ENCODE assay signal across 20 cellular contexts in the genomic region with DNA sequence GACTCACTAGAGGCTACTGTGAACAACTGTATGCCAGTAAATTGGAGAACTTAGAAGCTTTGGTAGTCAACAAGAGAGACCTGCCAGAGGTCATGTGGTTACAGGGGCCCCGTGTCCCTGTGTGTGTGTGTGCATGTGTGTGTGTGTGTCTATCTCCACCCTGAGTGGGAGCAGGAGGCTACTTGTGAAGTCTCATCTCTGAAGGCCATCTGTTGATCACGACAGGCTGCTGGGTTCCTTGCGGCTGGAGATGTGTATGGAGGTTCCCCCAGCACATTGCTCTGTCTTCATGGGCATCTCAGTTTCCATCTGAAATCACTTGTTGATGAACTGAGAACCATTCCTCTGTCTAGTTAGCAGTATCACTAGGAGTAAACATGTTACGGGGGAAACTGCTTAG. TPM values are rescaled to one million over a fixed set of nuclear protein-coding genes. Genes with fewer than 3 reads are reported as not detected.
DNase-seq lines count a peak whose midpoint lies in the region; ATAC-seq, FAIRE-seq and TF ChIP-seq lines count a peak whose summit lies in the region.
"Had no signal": no experiment of that assay in that cellular context is flagged by ENCODE, and none has a peak within 500 bp of the region (broad histone marks: within the 10 kb centered on the region; RNA-seq: fewer than 3 reads in every experiment).

No MANE protein-coding gene starts in this region.

- no peaks in the 10 kb centered on the region for H3K9me1 ChIP-seq in K562 (ENCODE audit: control insufficient read depth, insufficient read depth, low read length)

- no peak for TF ChIP-seq CTCF in CD8-positive, alpha-beta T cell (IDR thresholded peaks at IDR 0.05)
- no peak for TF ChIP-seq CTCF in K562 (IDR thresholded peaks at IDR 0.05 in 2 of 3, conservative IDR thresholded peaks at IDR 0.05 in 1 of 3; ENCODE audit: insufficient read depth in 2 of 3, low read depth in 1 of 3, low read length in 3 of 3)
- no peak for TF ChIP-seq CTCF in psoas muscle (IDR thresholded peaks at IDR 0.05)
- no peak for TF ChIP-seq CTCF in Peyer's patch (IDR thresholded peaks at IDR 0.05)

- no peak overlapping the region for H3K4me3 Mint-ChIP-seq in activated CD4-positive, alpha-beta T cell treated with anti-CD3 and anti-CD28 coated beads, Interleukin-2, amount 10 ng/mL, durations not matched to agents 24 days and 14 days
- H3K4me3 Mint-ChIP-seq in CD8-positive, alpha-beta T cell: no peak overlapping the region

- no peaks in the 10 kb centered on the region for H4K20me1 ChIP-seq in K562 (replicated peaks; ENCODE audit: control insufficient read depth, insufficient read depth, low read length)

- no peaks in the 10 kb centered on the region for H3K4me1 ChIP-seq in CD8-positive, alpha-beta T cell (ENCODE audit: insufficient read depth, low read length)
- H3K4me1 ChIP-seq in K562 (replicated peaks in 1 of 2; ENCODE audit: control insufficient read depth in 2 of 2, insufficient read depth in 2 of 2, low read length in 2 of 2) (no peaks in the 10 kb centered on the region), psoas muscle (peaks cover 4% of the 10 kb centered on the region), Peyer's patch (no peaks in the 10 kb centered on the region)
- H3K4me1 ChIP-seq: SJSA1 had no signal

- no peaks in the 10 kb centered on the region for H3K79me2 ChIP-seq in K562 (ENCODE audit: control insufficient read depth, insufficient read depth, low read length)

- no peak for TF ChIP-seq POLR2A in K562 (conservative IDR thresholded peaks at IDR 0.05)
- TF ChIP-seq POLR2A in Peyer's patch (IDR thresholded peaks at IDR 0.05): no peak

- no peak overlapping the region for H2AFZ ChIP-seq in K562 (ENCODE audit: low read depth, low read length)

- no peaks in the 10 kb centered on the region for H3K27me3 Mint-ChIP-seq in activated CD4-positive, alpha-beta T cell treated with anti-CD3 and anti-CD28 coated beads, Interleukin-2, amount 10 ng/mL, durations not matched to agents 24 days and 14 days
- no peaks in the 10 kb centered on the region for H3K27me3 Mint-ChIP-seq in CD8-positive, alpha-beta T cell (ENCODE audit: low read depth)

- no peaks in the 10 kb centered on the region for H3K27me3 ChIP-seq in CD8-positive, alpha-beta T cell (ENCODE audit: insufficient read depth, low read length)
- H3K27me3 ChIP-seq in K562 (ENCODE audit: control insufficient read depth in 2 of 2, insufficient read depth in 2 of 2, low read length in 2 of 2) (no peaks in the 10 kb centered on the region), psoas muscle (ENCODE audit: insufficient read depth in 3 of 3, low read length in 2 of 3) (no peaks in the 10 kb centered on the region), Peyer's patch (no peaks in the 10 kb centered on the region)
- H3K27me3 ChIP-seq: MG63, SJSA1 had no signal

- peaks cover 44% of the 10 kb centered on the region for H3K36me3 Mint-ChIP-seq in activated CD4-positive, alpha-beta T cell treated with anti-CD3 and anti-CD28 coated beads, Interleukin-2, amount 10 ng/mL, durations not matched to agents 24 days and 14 days (ENCODE audit: low read depth)
- H3K36me3 Mint-ChIP-seq in CD8-positive, alpha-beta T cell: peaks cover 85% of the 10 kb centered on the region

- CTCF ChIA-PET in CD8-positive, alpha-beta T cell (lab: Charles Lee): no interaction called here
- CTCF ChIA-PET in K562 (lab: Yijun Ruan, JAX; ENCODE audit: low intra/inter-chr PET ratio): no interaction called here

- in situ Hi-C loops in K562 (cut with MboI): no loop called here

- H3K4me1 Mint-ChIP-seq in activated CD4-positive, alpha-beta T cell treated with anti-CD3 and anti-CD28 coated beads, Interleukin-2, amount 10 ng/mL, durations not matched to agents 24 days and 14 days: peaks cover 2% of the 10 kb centered on the region
- H3K4me1 Mint-ChIP-seq in CD8-positive, alpha-beta T cell (ENCODE audit: low read depth): peaks cover 4% of the 10 kb centered on the region

- peak overlapping the region; percentile 2 for H3K27ac Mint-ChIP-seq in activated CD4-positive, alpha-beta T cell treated with anti-CD3 and anti-CD28 coated beads, Interleukin-2, amount 10 ng/mL, durations not matched to agents 24 days and 14 days
- H3K27ac Mint-ChIP-seq in CD8-positive, alpha-beta T cell: peak overlapping the region; percentile 64

- DNase-seq in activated CD4-positive, alpha-beta T cell treated with anti-CD3 and anti-CD28 coated beads, Interleukin-2, amount 10 ng/mL, durations not matched to agents 24 days and 14 days: no peak
- DNase-seq in activated CD4-positive, alpha-beta T cell treated with anti-CD3 and anti-CD28 coated beads for 4 hours: no peak
- no peak for DNase-seq in CD8-positive, alpha-beta T cell
- DNase-seq in K562 (ENCODE audit: extremely low read depth in 1 of 4, low spot score in 3 of 4) (peak; percentile 5 to 26 (median 18)), psoas muscle (no peak), NCI-H2196 treated with DMSO at 0.1 percent for 48 hours (lab: John Stamatoyannopoulos, UW; ENCODE audit: unreplicated experiment) (no peak), Peyer's patch (no peak)
- DNase-seq: DMS79 treated with DMSO at 0.1 percent for 48 hours; MG63; NCI-H1048; NCI-H1417 treated with DMSO at 0.1 percent for 48 hours; NCI-H187 treated with DMSO at 0.1 percent for 48 hours; NCI-H2107; NK-92 treated with Interleukin-12 subunit alpha and Interleukin-12 subunit beta, amount 100 ng/mL, for 24 hours had no signal

- H3K4me3 ChIP-seq in CD8-positive, alpha-beta T cell (ENCODE audit: low read depth, low read length): no peak overlapping the region
- H3K4me3 ChIP-seq in K562: no peak overlapping the region
- no peak overlapping the region for H3K4me3 ChIP-seq in psoas muscle
- H3K4me3 ChIP-seq in Peyer's patch: no peak overlapping the region
- H3K4me3 ChIP-seq: MG63, SJSA1 had no signal

- no peaks in the 10 kb centered on the region for H3K9me3 ChIP-seq in CD8-positive, alpha-beta T cell (ENCODE audit: low read length)
- H3K9me3 ChIP-seq in K562 (replicated peaks; ENCODE audit: control insufficient read depth, insufficient read depth, low read depth, low read length) (no peaks in the 10 kb centered on the region; the same call in 1 of the 2 replicates), psoas muscle (no peaks in the 10 kb centered on the region), Peyer's patch (no peaks in the 10 kb centered on the region)
- H3K9me3 ChIP-seq: MG63 had no signal

- 52% methylated on average over 4 of the region's 4 CpGs for WGBS in K562 (ENCODE audit: insufficient coverage, low coverage, missing lambda C conversion rate)
- WGBS in psoas muscle, 3 donors: 70 to 84% (median 74%) methylated on average over 4 of the region's 4 CpGs

- H3K9ac ChIP-seq in K562 (ENCODE audit: insufficient read depth in 1 of 2, low read depth in 2 of 2, low read length in 2 of 2): no peak overlapping the region

- TF ChIP-seq RAD21 in K562 (CRISPR knock-in tag; conservative IDR thresholded peaks at IDR 0.05 in 1 of 2, IDR thresholded peaks at IDR 0.05 in 1 of 2): no peak

- FAIRE-seq in K562 (lab: Jason Lieb, UNC): no peak
- FAIRE-seq: A204.1, RCC 7860 had no signal

- no peak for ATAC-seq in CD8-positive, alpha-beta T cell
- ATAC-seq in K562 (no peak; the same call in 2 of the 3 replicates), psoas muscle (peak in 3 of 4 donors; percentile 5 to 13 (median 5))

- no TSS peak for BruUV-seq in K562 (replicated peaks; lab: Mats Ljungman, UMichigan)

- no peak overlapping the region for H3K27ac ChIP-seq in CD8-positive, alpha-beta T cell (ENCODE audit: low read depth, low read length)
- H3K27ac ChIP-seq in K562 (ENCODE audit: extremely low read depth, low read depth, low read length) (no peak overlapping the region), psoas muscle (peak overlapping the region; percentile 58), Peyer's patch (no peak overlapping the region)
- H3K27ac ChIP-seq: C4-2B, SJSA1 had no signal

- TF ChIP-seq EP300 in K562 (IDR thresholded peaks at IDR 0.05; ENCODE audit: low read length): no peak

- POLR2A ChIA-PET in CD8-positive, alpha-beta T cell (lab: Charles Lee): no interaction called here
- POLR2A ChIA-PET in K562 (lab: Yijun Ruan, JAX): no interaction called here

- intact Hi-C loops in activated CD4-positive, alpha-beta T cell treated with anti-CD3 and anti-CD28 coated beads, Interleukin-2, amount 10 ng/mL, durations not matched to agents 24 days and 14 days (cut with micrococcal nuclease): no loop called here
- intact Hi-C loops in CD8-positive, alpha-beta T cell (cut with DNase I, micrococcal nuclease): no loop called here
- intact Hi-C loops in K562 (cut with micrococcal nuclease) (no loop called here), psoas muscle (cut with DNase I) (no loop called here)

- peaks cover 13% of the 10 kb centered on the region for H3K9me3 Mint-ChIP-seq in activated CD4-positive, alpha-beta T cell treated with anti-CD3 and anti-CD28 coated beads, Interleukin-2, amount 10 ng/mL, durations not matched to agents 24 days and 14 days
- H3K9me3 Mint-ChIP-seq in CD8-positive, alpha-beta T cell: no peaks in the 10 kb centered on the region

- no peak overlapping the region for H3K4me2 ChIP-seq in K562 (ENCODE audit: insufficient read depth, low read length)

- peaks cover 10% of the 10 kb centered on the region for H3K36me3 ChIP-seq in CD8-positive, alpha-beta T cell (ENCODE audit: insufficient read depth, low read length)
- H3K36me3 ChIP-seq in K562 (ENCODE audit: control insufficient read depth, insufficient read depth, low read length) (peaks cover 4% of the 10 kb centered on the region; the same call in 2 of the 3 replicates), psoas muscle (ENCODE audit: insufficient read depth in 1 of 2, low read depth in 1 of 2) (peaks cover 3 to 41% of the 10 kb centered on the region in 2 donors), Peyer's patch (peaks cover 0 to 35% (median 0%) of the 10 kb centered on the region in 3 donors)

RNA-seq across cellular contexts. Expression of a gene that starts 58.2 kb away (rescaled TPM):
- total RNA-seq in activated CD4-positive, alpha-beta T cell treated with anti-CD3 and anti-CD28 coated beads, Interleukin-2, amount 10 ng/mL, durations not matched to agents 24 days and 14 days: 0.50 and 0.51 TPM in 2 replicates
- under 1 TPM in 1 of 2 experiments, not detected in 1; 0.42 TPM for total RNA-seq in CD8-positive, alpha-beta T cell
- not detected in 2 replicates for total RNA-seq in K562 (2011; cell fraction: chromatin; rRNA removed; ENCODE audit: low replicate concordance)
- not detected in 2 replicates for total RNA-seq in K562 (2011; cell fraction: nucleolus; rRNA removed)
- not detected in 2 replicates for total RNA-seq in K562 (2011; cell fraction: nucleoplasm; rRNA removed)
- total RNA-seq in K562 (2014; rRNA removed) (not detected in 2 replicates), K562 (2014; rRNA removed; fragmentation: Illumina TruSeq; extraction: Trizol) (not detected in 2 replicates), K562 (2015; rRNA removed; fragmentation: Illumina TruSeq; extraction: Trizol) (not detected in 2 replicates), K562 (2021) (not detected in 2 replicates), psoas muscle (1 to 10 TPM in 1 of 4 donors, under 1 TPM in 2, not detected in 1; 0.32 to 1.2 (median 0.64) TPM), Peyer's patch (not detected)
- polyA plus RNA-seq in K562 (2011; rRNA removed) (0.11 TPM in 1 of 2 replicates, not detected in the other), K562 (2014; fragmentation: Illumina TruSeq; extraction: Trizol) (not detected in 2 replicates), K562 (2014; fragmentation: Nextera tagmentation; extraction: Ambion mirVana) (under 1 TPM in 1 of 2 experiments, not detected in 1; 0.11 TPM), K562 (2014; rRNA removed) (not detected in 2 replicates), psoas muscle (under 1 TPM in 2 of 3 donors, not detected in 1; 0.14 to 0.38 TPM)
- not detected in 2 replicates for polyA plus RNA-seq in K562 (2011; cell fraction: cytosol; rRNA removed)
- 0.18 and 0.40 TPM in 2 replicates for polyA plus RNA-seq in K562 (2011; cell fraction: nucleus; rRNA removed)
- polyA plus RNA-seq in K562 (2012): not detected in 2 replicates
- polyA minus RNA-seq in K562 (2011; rRNA and poly(A)+ RNA removed): not detected in 2 replicates
- polyA minus RNA-seq in K562 (2011; cell fraction: cytosol; rRNA and poly(A)+ RNA removed): not detected in 2 replicates
- not detected in 2 replicates for polyA minus RNA-seq in K562 (2011; cell fraction: nucleus; rRNA and poly(A)+ RNA removed)
- total RNA-seq: LHCN-M2, NCI-H460 had no signal

Comparison
In these comparisons a context has a peak if more than half of its experiments do, and no peak if none do; other contexts are left out.
1. DNase-seq: peak in K562 (4 of 4); none in activated CD4-positive, alpha-beta T cell treated with anti-CD3 and anti-CD28 coated beads, Interleukin-2, amount 10 ng/mL, durations not matched to agents 24 days and 14 days (single experiment), activated CD4-positive, alpha-beta T cell treated with anti-CD3 and anti-CD28 coated beads for 4 hours (0 of 2), CD8-positive, alpha-beta T cell (0 of 7), psoas muscle (0 of 2), NCI-H2196 treated with DMSO at 0.1 percent for 48 hours (single experiment) and Peyer's patch (0 of 3).
2. ATAC-seq: peak in psoas muscle (3 of 4); none in CD8-positive, alpha-beta T cell (single experiment) and K562 (single experiment).